ENCODE assay signal across 8 cellular contexts in the genomic region with DNA sequence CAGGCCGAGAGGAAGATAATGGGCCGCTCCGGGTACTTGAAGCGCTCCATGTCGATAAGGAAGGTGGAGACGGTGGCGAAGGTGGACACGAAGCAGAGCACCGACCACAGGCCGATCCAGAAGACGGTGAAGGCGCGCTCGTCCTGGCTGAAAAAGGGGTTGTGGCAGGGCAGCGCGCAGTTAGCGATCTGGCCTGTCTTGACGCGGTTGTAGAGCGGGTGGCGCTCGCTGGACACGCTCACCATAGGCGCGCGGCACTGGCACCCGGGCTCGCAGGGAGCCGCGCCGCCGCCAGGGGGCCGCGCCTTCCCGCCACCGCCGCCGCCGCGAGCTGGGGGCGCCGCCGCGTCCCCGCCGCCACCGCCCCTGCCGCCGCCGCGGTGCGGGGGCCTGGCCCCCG. TPM values are rescaled to one million over a fixed set of nuclear protein-coding genes. Genes with fewer than 3 reads are reported as not detected.
DNase-seq lines count a peak whose midpoint lies in the region; TF ChIP-seq lines count a peak whose summit lies in the region.

No MANE protein-coding gene starts in this region.

- H3K79me1 ChIP-seq in H9 (ENCODE audit: insufficient read depth, low read depth, low read length, poor library complexity, severe bottlenecking), result no peaks in the 10 kb centered on the region
- H3K79me1 ChIP-seq in neuronal stem cell (ENCODE audit: low read depth, low read length), result peaks cover 8% of the 10 kb centered on the region

- H3K23ac ChIP-seq in H9 (ENCODE audit: insufficient read length, low read depth, low read length) (no peak overlapping the region), neuronal stem cell (ENCODE audit: low read depth, low read length, poor library complexity) (peak overlapping the region; percentile 96)

- peak overlapping the region in 1 of 3 experiments; percentile 44; a peak in 1 of 7 replicates for H3K27ac Mint-ChIP-seq in H9
- H3K27ac Mint-ChIP-seq in activated naive CD4-positive, alpha-beta T cell treated with anti-CD3 and anti-CD28 coated beads, Interleukin-2, amount 10 ng/mL, durations not matched to agents 7 days and 5 days, result peak overlapping the region; percentile 55

- H3K9me3 Mint-ChIP-seq in H9, result no peaks in the 10 kb centered on the region
- H3K9me3 Mint-ChIP-seq in activated naive CD4-positive, alpha-beta T cell treated with anti-CD3 and anti-CD28 coated beads, Interleukin-2, amount 10 ng/mL, durations not matched to agents 7 days and 5 days, result no peaks in the 10 kb centered on the region

- H2BK5ac ChIP-seq in H9 (ENCODE audit: insufficient read length, low read length), result no peak overlapping the region
- peak overlapping the region; percentile 100 for H2BK5ac ChIP-seq in neuronal stem cell (ENCODE audit: low read length)

- H4K91ac ChIP-seq in H9 (ENCODE audit: insufficient read length, low read depth, low read length), result no peak overlapping the region
- H4K91ac ChIP-seq in neuronal stem cell (ENCODE audit: low read depth, low read length, poor library complexity), result peak overlapping the region; percentile 79

- peaks cover 0 to 9% of the 10 kb centered on the region in 2 donors for H3K36me3 ChIP-seq in neuronal stem cell (replicated peaks in 1 of 2; ENCODE audit: control insufficient read depth in 2 of 2, insufficient read depth in 2 of 2, low read length in 2 of 2)

- H3K27ac ChIP-seq in H9 (ENCODE audit: insufficient read length, low read depth, low read length) (no peak overlapping the region), neuronal stem cell (replicated peaks; ENCODE audit: low read length) (peak overlapping the region; percentile 75)

- H3K9me3 ChIP-seq in H9 (ENCODE audit: control insufficient read depth, low read depth, low read length) (no peaks in the 10 kb centered on the region), neuronal stem cell (replicated peaks in 1 of 2; ENCODE audit: control insufficient read depth in 2 of 2, insufficient read depth in 1 of 2, low read depth in 1 of 2, low read length in 2 of 2) (peaks cover 0 to 4% of the 10 kb centered on the region in 2 donors)

- H3K27me3 ChIP-seq in H9 (ENCODE audit: insufficient read depth, low read length), result peaks cover 8% of the 10 kb centered on the region; the same call in 1 of the 2 replicates
- H3K27me3 ChIP-seq in neuronal stem cell (ENCODE audit: control insufficient read depth in 3 of 3, insufficient read depth in 3 of 3, low read depth in 1 of 3, low read length in 3 of 3), result peaks cover 0 to 76% (median 4%) of the 10 kb centered on the region in 3 experiments

- H4K8ac ChIP-seq in H9 (replicated peaks; ENCODE audit: insufficient read length, low read depth, low read length), result no peak overlapping the region
- H4K8ac ChIP-seq in neuronal stem cell (ENCODE audit: low read depth, low read length), result peak overlapping the region; percentile 27

- CTCF ChIA-PET in activated naive CD4-positive, alpha-beta T cell treated with anti-CD3 and anti-CD28 coated beads, Interleukin-2, amount 10 ng/mL, durations not matched to agents 7 days and 5 days (lab: Charles Lee), result no interaction called here

- H3K4me1 ChIP-seq in H9 (ENCODE audit: insufficient read depth, low read length) (peaks cover 7% of the 10 kb centered on the region; the same call in 1 of the 2 replicates), neuronal stem cell (ENCODE audit: control insufficient read depth in 2 of 2, insufficient read depth in 1 of 2, low read depth in 1 of 2, low read length in 2 of 2) (peaks cover 3 to 17% of the 10 kb centered on the region in 2 donors)

- H3K27me3 Mint-ChIP-seq in H9 (ENCODE audit: low read depth), result peaks cover 26% of the 10 kb centered on the region
- peaks cover 82% of the 10 kb centered on the region for H3K27me3 Mint-ChIP-seq in activated naive CD4-positive, alpha-beta T cell treated with anti-CD3 and anti-CD28 coated beads, Interleukin-2, amount 10 ng/mL, durations not matched to agents 7 days and 5 days

- H3K4me2 ChIP-seq in H9 (ENCODE audit: insufficient read depth, insufficient read length, low read length) (peak overlapping the region; percentile 48), neuronal stem cell (ENCODE audit: insufficient read depth, low read length, poor library complexity, severe bottlenecking) (peak overlapping the region; percentile 69)

- peaks cover 43 to 53% of the 10 kb centered on the region in 2 experiments for H3K4me1 Mint-ChIP-seq in H9
- peaks cover 34% of the 10 kb centered on the region for H3K4me1 Mint-ChIP-seq in activated naive CD4-positive, alpha-beta T cell treated with anti-CD3 and anti-CD28 coated beads, Interleukin-2, amount 10 ng/mL, durations not matched to agents 7 days and 5 days

- no peak overlapping the region for H3K9ac ChIP-seq in H9 (ENCODE audit: extremely low read depth, insufficient read length, low read length)
- peak overlapping the region; percentile 99 for H3K9ac ChIP-seq in neuronal stem cell (ENCODE audit: low read depth, low read length, poor library complexity)

- no peaks in the 10 kb centered on the region; a peak in 1 of 7 replicates for H3K36me3 Mint-ChIP-seq in H9 (ENCODE audit: insufficient read depth in 1 of 3, low read depth in 3 of 3)
- H3K36me3 Mint-ChIP-seq in activated naive CD4-positive, alpha-beta T cell treated with anti-CD3 and anti-CD28 coated beads, Interleukin-2, amount 10 ng/mL, durations not matched to agents 7 days and 5 days, result no peaks in the 10 kb centered on the region

- no CpG with 5 or more reads among the region's 53 CpGs for WGBS in H9 (ENCODE audit: extremely low coverage, insufficient read length, low lambda C conversion rate)
- no CpG with 5 or more reads among the region's 53 CpGs for WGBS in neuronal stem cell (ENCODE audit: extremely low coverage in 2 of 2, insufficient read length in 2 of 2, insufficient replicate concordance in 1 of 2), 2 donors

- peaks cover 17% of the 10 kb centered on the region for H3K23me2 ChIP-seq in H9 (ENCODE audit: insufficient read length, low read depth, low read length, poor library complexity, severe bottlenecking)

- H4K5ac ChIP-seq in H9 (ENCODE audit: insufficient read length, low read depth, low read length), result no peak overlapping the region

- H2AFZ ChIP-seq in H9 (ENCODE audit: low read length) (no peak overlapping the region), neuronal stem cell (ENCODE audit: low read length) (peak overlapping the region; percentile 92)

- peak overlapping the region; percentile 79 to 84 for H3K4me3 Mint-ChIP-seq in H9
- peak overlapping the region; percentile 74 for H3K4me3 Mint-ChIP-seq in activated naive CD4-positive, alpha-beta T cell treated with anti-CD3 and anti-CD28 coated beads, Interleukin-2, amount 10 ng/mL, durations not matched to agents 7 days and 5 days

- H3K14ac ChIP-seq in H9 (ENCODE audit: insufficient read depth, low read length) (0 out of 2 replicates have a peak overlapping the region, but pooled peaks have one; percentile 42), neuronal stem cell (ENCODE audit: low read length) (no peak overlapping the region)

- no peak overlapping the region for H3T11ph ChIP-seq in H9 (ENCODE audit: low read length)

- peak; percentile 18 for DNase-seq in DMS79 treated with DMSO at 0.1 percent for 48 hours (lab: John Stamatoyannopoulos, UW)
- no peak for DNase-seq in DMS79 (lab: John Stamatoyannopoulos, UW)
- peak; percentile 78 for DNase-seq in H9
- peak; percentile 61 for DNase-seq in NCI-H1105 treated with DMSO at 0.1 percent for 48 hours (lab: John Stamatoyannopoulos, UW)
- DNase-seq in activated naive CD4-positive, alpha-beta T cell treated with anti-CD3 and anti-CD28 coated beads, Interleukin-2, amount 10 ng/mL, durations not matched to agents 7 days and 5 days, result peak; percentile 42
- peak; percentile 66 for DNase-seq in germinal center (ENCODE audit: low spot score)
- DNase-seq in neuronal stem cell (ENCODE audit: low spot score), result peak; percentile 63
- no peak for DNase-seq in GOT3 (lab: John Stamatoyannopoulos, UW)

- H2BK120ac ChIP-seq in H9 (ENCODE audit: low read depth, low read length, poor library complexity, severe bottlenecking) (no peak overlapping the region), neuronal stem cell (ENCODE audit: low read depth, low read length) (no peak overlapping the region)

- no peaks in the 10 kb centered on the region for H3K79me2 ChIP-seq in H9 (ENCODE audit: insufficient read depth, low read length)

- H2AK5ac ChIP-seq in H9 (ENCODE audit: insufficient read length, low read length) (no peak overlapping the region), neuronal stem cell (ENCODE audit: low read depth, low read length) (peak overlapping the region; percentile 94)

- peak; percentile 50; the same call in 2 of the 3 replicates for TF ChIP-seq CTCF in H9 (conservative IDR thresholded peaks at IDR 0.05)

- no peak overlapping the region for H3K56ac ChIP-seq in H9 (ENCODE audit: insufficient read length, low read depth, low read length)

- H2BK15ac ChIP-seq in H9 (ENCODE audit: low read depth, low read length) (no peak overlapping the region), neuronal stem cell (ENCODE audit: low read length) (peak overlapping the region; percentile 86)

- no peak overlapping the region for H2BK20ac ChIP-seq in H9 (ENCODE audit: low read depth, low read length, poor library complexity, severe bottlenecking)

- H3K4ac ChIP-seq in H9 (ENCODE audit: low read depth, low read length) (no peak overlapping the region), neuronal stem cell (ENCODE audit: low read length) (no peak overlapping the region)

- H4K20me1 ChIP-seq in H9 (ENCODE audit: control insufficient read depth, insufficient read depth, insufficient read length), result no peaks in the 10 kb centered on the region

- H2BK12ac ChIP-seq in H9 (ENCODE audit: insufficient read length, low read depth, low read length) (no peak overlapping the region), neuronal stem cell (ENCODE audit: low read length) (peak overlapping the region; percentile 49)

- peak overlapping the region; percentile 38 to 86 for H3K4me3 ChIP-seq in neuronal stem cell (ENCODE audit: low read length in 2 of 2)

- H3K18ac ChIP-seq in H9 (ENCODE audit: insufficient read length, low read depth, low read length) (no peak overlapping the region), neuronal stem cell (ENCODE audit: low read length) (peak overlapping the region; percentile 99)

RNA-seq across cellular contexts. Expression of gene FZD8, which starts 1.6 kb away (rescaled TPM):
- total RNA-seq in H9 (2021), result 13.8 and 15.1 TPM in 2 replicates
- 64.6 TPM for polyA plus RNA-seq in neuronal stem cell (2013, experiment 1 of 2)
- polyA plus RNA-seq in neuronal stem cell (2013, experiment 2 of 2), result 68.1 TPM

RNA-seq across cellular contexts. Expression of gene GJD4, which starts 35.3 kb away (rescaled TPM):
- total RNA-seq in H9 (2021), result not detected in 2 replicates
- polyA plus RNA-seq in neuronal stem cell (2013, experiment 1 of 2), result not detected
- polyA plus RNA-seq in neuronal stem cell (2013, experiment 2 of 2), result not detected

Comparison
In these comparisons a context has a peak if more than half of its experiments do, and no peak if none do; other contexts are left out.
1. DNase-seq: peak in DMS79 treated with DMSO at 0.1 percent for 48 hours (single experiment), H9 (single experiment), NCI-H1105 treated with DMSO at 0.1 percent for 48 hours (single experiment), activated naive CD4-positive, alpha-beta T cell treated with anti-CD3 and anti-CD28 coated beads, Interleukin-2, amount 10 ng/mL, durations not matched to agents 7 days and 5 days (single experiment), germinal center (single experiment) and neuronal stem cell (single experiment); none in DMS79 (single experiment) and GOT3 (single experiment).